9 cellular contexts compared by ENCODE assay signal in the genomic region with DNA sequence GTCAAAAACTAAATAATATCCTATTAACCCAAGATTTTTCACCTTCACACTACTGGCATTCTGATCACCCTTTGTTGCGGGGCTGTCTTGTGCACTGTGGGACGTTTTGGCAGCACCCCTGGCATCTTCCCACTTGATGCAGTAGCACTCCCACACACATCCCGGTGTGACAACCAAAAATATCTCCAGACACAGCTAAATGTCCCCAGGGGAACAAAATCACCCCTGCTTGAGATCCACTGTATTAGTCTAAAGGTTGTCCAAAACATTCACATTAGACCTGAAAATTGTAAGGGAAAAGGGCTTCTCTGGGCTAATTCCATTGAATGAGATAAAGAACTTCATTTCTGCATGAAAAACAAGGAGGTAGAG. TPM values are rescaled to one million over a fixed set of nuclear protein-coding genes. Genes with fewer than 3 reads are reported as not detected.
DNase-seq lines count a peak whose midpoint lies in the region; ATAC-seq and TF ChIP-seq lines count a peak whose summit lies in the region.
"Had no signal": no experiment of that assay in that cellular context is flagged by ENCODE, and none has a peak within 500 bp of the region (broad histone marks: within the 10 kb centered on the region; RNA-seq: fewer than 3 reads in every experiment).

No MANE protein-coding gene starts in this region.

- TF ChIP-seq CTCF in chondrocyte (IDR thresholded peaks at IDR 0.05) (peak; percentile 72), natural killer cell (IDR thresholded peaks at IDR 0.05) (peak; percentile 6)

- intact Hi-C loops in natural killer cell (cut with micrococcal nuclease): loop anchor here (1.0 to 5.0 kb wide), 3 partner anchors 35 to 225 kb away; a partner anchor contains a TSS

- H3K4me1 ChIP-seq in BLaER1: peaks cover 18% of the 10 kb centered on the region

- H3K36me3 Mint-ChIP-seq in chondrocyte (ENCODE audit: low read depth) (no peaks in the 10 kb centered on the region), natural killer cell (no peaks in the 10 kb centered on the region)

- ATAC-seq in natural killer cell: peak in 2 of 3 donors; percentile 15 to 17
- no peak for ATAC-seq in HG02623 (IDR thresholded peaks at IDR 0.05; ENCODE audit: unreplicated experiment)

- H3K27me3 ChIP-seq in BLaER1: no peaks in the 10 kb centered on the region

- peaks cover 36% of the 10 kb centered on the region for H3K4me1 Mint-ChIP-seq in chondrocyte (ENCODE audit: low read depth)
- peaks cover 12 to 13% of the 10 kb centered on the region in 2 donors for H3K4me1 Mint-ChIP-seq in natural killer cell

- peak overlapping the region; percentile 54 for H3K4me2 ChIP-seq in BLaER1

- DNase-seq in NCI-H69 (lab: John Stamatoyannopoulos, UW): peak; percentile 36
- no peak for DNase-seq in chondrocyte (ENCODE audit: low spot score)
- DNase-seq in natural killer cell: no peak
- no peak for DNase-seq in activated effector memory CD4-positive, alpha-beta T cell treated with anti-CD3 and anti-CD28 coated beads, Interleukin-2, amount 50 U/mL, for 16 hours
- no peak for DNase-seq in NOMO-1 treated with DMSO at 0.1 percent for 48 hours (lab: John Stamatoyannopoulos, UW; ENCODE audit: unreplicated experiment)
- no peak for DNase-seq in MV-4-11 (lab: John Stamatoyannopoulos, UW)
- DNase-seq: stimulated activated CD4-positive, alpha-beta T cell treated with anti-CD3 and anti-CD28 coated beads, Interleukin-12 subunit alpha, Interleukin-12 subunit beta, amount 100 ng/mL, for 4 hours had no signal

- no peaks in the 10 kb centered on the region for H4K20me1 ChIP-seq in BLaER1

- peak overlapping the region; percentile 89 for H3K27ac Mint-ChIP-seq in chondrocyte (ENCODE audit: unreplicated experiment)
- H3K27ac Mint-ChIP-seq in natural killer cell: peak overlapping the region; percentile 85

- H3K9me3 ChIP-seq in BLaER1: no peaks in the 10 kb centered on the region

- H3K27me3 Mint-ChIP-seq in chondrocyte (ENCODE audit: low read depth) (no peaks in the 10 kb centered on the region), natural killer cell (ENCODE audit: low read depth in 2 of 2) (no peaks in the 10 kb centered on the region)

- H3K4me3 ChIP-seq in BLaER1: no peak overlapping the region

- H3K36me3 ChIP-seq in BLaER1: no peaks in the 10 kb centered on the region

- H3K9ac ChIP-seq in BLaER1: no peak overlapping the region

- H3K4me3 Mint-ChIP-seq in chondrocyte (ENCODE audit: unreplicated experiment): peak overlapping the region; percentile 51
- peak overlapping the region; percentile 69 for H3K4me3 Mint-ChIP-seq in natural killer cell

- H3K9me3 Mint-ChIP-seq in chondrocyte (ENCODE audit: low read depth) (no peaks in the 10 kb centered on the region), natural killer cell (no peaks in the 10 kb centered on the region)

- no peak overlapping the region for H3K27ac ChIP-seq in BLaER1

RNA-seq across cellular contexts. Expression of a gene that starts 37.8 kb away (rescaled TPM):
- 40.7 to 55.4 TPM (median 52.5 TPM) in 3 replicates for total RNA-seq in chondrocyte
- 10 to 100 TPM; 53.3 to 73.8 (median 64.6) TPM for total RNA-seq in natural killer cell

RNA-seq across cellular contexts. Expression of a gene that starts 48.4 kb away (rescaled TPM):
- total RNA-seq in chondrocyte: 34.5 to 46.0 TPM (median 40.2 TPM) in 3 replicates
- total RNA-seq in natural killer cell: 10 to 100 TPM; 50.7 to 56.9 (median 55.2) TPM
